1 cellular context compared by ENCODE assay signal in genomic region chr2:207833265-207833751, GRCh38.
TF ChIP-seq lines count a peak whose summit lies in the region.

No MANE protein-coding gene starts in this region.

TF ChIP-seq in HepG2, 621 proteins besides CTCF, POLR2A, EP300 and RAD21 (continued from another document and continues in another):
- no peak for TF ChIP-seq HNF1A (IDR thresholded peaks at IDR 0.05; ENCODE audit: low read depth)
- TF ChIP-seq HNF1A (CRISPR knock-in tag; IDR thresholded peaks at IDR 0.05; ENCODE audit: borderline replicate concordance) = peak; percentile 67; the same call in 1 of the 2 replicates
- TF ChIP-seq AFF4 (CRISPR knock-in tag; IDR thresholded peaks at IDR 0.05) = no peak
- no peak for TF ChIP-seq TEF (CRISPR knock-in tag; IDR thresholded peaks at IDR 0.05)
- TF ChIP-seq PAX8 (CRISPR knock-in tag; IDR thresholded peaks at IDR 0.05; ENCODE audit: borderline replicate concordance) = no peak
- TF ChIP-seq ZNF609 (CRISPR knock-in tag; IDR thresholded peaks at IDR 0.05; ENCODE audit: borderline replicate concordance) = peak; percentile 29; the same call in 1 of the 2 replicates
- TF ChIP-seq IKZF5 (CRISPR knock-in tag; IDR thresholded peaks at IDR 0.05) = no peak
- TF ChIP-seq KAT8 (CRISPR knock-in tag; IDR thresholded peaks at IDR 0.05) = peak; percentile 52; the same call in 1 of the 2 replicates
- peak; percentile 54; the same call in 1 of the 2 replicates for TF ChIP-seq FOXP4 (CRISPR knock-in tag; IDR thresholded peaks at IDR 0.05)
- no peak for TF ChIP-seq ZNF784 (CRISPR knock-in tag; IDR thresholded peaks at IDR 0.05; ENCODE audit: borderline replicate concordance)
- TF ChIP-seq CEBPG (CRISPR knock-in tag; IDR thresholded peaks at IDR 0.05) = peak; percentile 53
- TF ChIP-seq NR2F1 (CRISPR knock-in tag; IDR thresholded peaks at IDR 0.05) = peak in 1 of 2 experiments; percentile 74; a peak in 2 of 4 replicates
- TF ChIP-seq CREM (IDR thresholded peaks at IDR 0.05) = 0 out of 2 replicates have a peak, but pooled peaks have one; percentile 15
- no peak for TF ChIP-seq CREM (CRISPR knock-in tag; IDR thresholded peaks at IDR 0.05)
- no peak for TF ChIP-seq ZNF33B (CRISPR knock-in tag; IDR thresholded peaks at IDR 0.05)
- peak in 1 of 2 experiments; percentile 57; a peak in 1 of 4 replicates for TF ChIP-seq ATF4 (CRISPR knock-in tag; IDR thresholded peaks at IDR 0.05)
- TF ChIP-seq CAMTA2 (CRISPR knock-in tag; IDR thresholded peaks at IDR 0.05; ENCODE audit: borderline replicate concordance) = no peak
- no peak for TF ChIP-seq CSRNP1 (CRISPR knock-in tag; IDR thresholded peaks at IDR 0.05)
- TF ChIP-seq ZNF431 (CRISPR knock-in tag; IDR thresholded peaks at IDR 0.05; ENCODE audit: borderline replicate concordance, low read depth) = no peak
- TF ChIP-seq ZBTB37 (CRISPR knock-in tag; IDR thresholded peaks at IDR 0.05) = no peak
- 0 out of 2 replicates have a peak, but pooled peaks have one; percentile 20 for TF ChIP-seq ZNF614 (CRISPR knock-in tag; IDR thresholded peaks at IDR 0.05; ENCODE audit: borderline replicate concordance)
- TF ChIP-seq ZNF235 (CRISPR knock-in tag; IDR thresholded peaks at IDR 0.05; ENCODE audit: borderline replicate concordance) = no peak
- peak; percentile 42; the same call in 1 of the 2 replicates for TF ChIP-seq RXRA (CRISPR knock-in tag; IDR thresholded peaks at IDR 0.05)
- no peak for TF ChIP-seq GABPA (IDR thresholded peaks at IDR 0.05; ENCODE audit: low read depth, low read length)
- no peak for TF ChIP-seq GABPA (CRISPR knock-in tag; IDR thresholded peaks at IDR 0.05; ENCODE audit: low read depth)
- 0 out of 2 replicates have a peak, but pooled peaks have one; percentile 31 for TF ChIP-seq GATA4 (IDR thresholded peaks at IDR 0.05; ENCODE audit: borderline replicate concordance, low read depth)
- TF ChIP-seq ZNF234 (CRISPR knock-in tag; conservative IDR thresholded peaks at IDR 0.05) = no peak
- no peak for TF ChIP-seq MYNN (CRISPR knock-in tag; IDR thresholded peaks at IDR 0.05; ENCODE audit: low read depth)
- TF ChIP-seq CEBPB (IDR thresholded peaks at IDR 0.05; ENCODE audit: borderline replicate concordance, low read depth, low read length) = 0 out of 2 replicates have a peak, but pooled peaks have one; percentile 36
